ENCODE assay signal across 20 cellular contexts in the genomic region with DNA sequence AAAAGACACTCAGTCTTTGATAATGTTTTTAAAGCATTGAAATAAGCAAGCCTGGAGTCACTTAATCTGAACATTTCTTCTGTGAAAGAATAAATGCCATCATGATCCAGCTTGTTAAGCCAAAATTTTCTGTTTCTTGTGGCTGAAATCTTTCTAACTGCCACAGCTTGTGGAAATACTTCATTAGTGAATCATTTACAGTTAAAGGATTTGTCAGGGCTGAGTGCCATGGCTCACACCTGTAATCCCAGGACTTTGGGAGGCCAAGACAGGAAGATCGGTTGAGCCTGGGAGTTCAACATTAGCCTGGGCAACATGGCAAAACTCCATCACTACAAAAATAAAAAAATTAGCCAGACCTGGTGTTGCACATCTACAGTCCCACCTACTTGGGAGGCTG.
DNase-seq lines count a peak whose midpoint lies in the region; ATAC-seq, FAIRE-seq and TF ChIP-seq lines count a peak whose summit lies in the region.
"Had no signal": no experiment of that assay in that cellular context is flagged by ENCODE, and none has a peak within 500 bp of the region (broad histone marks: within the 10 kb centered on the region; RNA-seq: fewer than 3 reads in every experiment).

No MANE protein-coding gene starts in this region.

- H3K27me3 ChIP-seq in IMR-90 (ENCODE audit: control insufficient read depth, insufficient read depth, low read length) (no peaks in the 10 kb centered on the region), astrocyte (ENCODE audit: insufficient read depth, low read length) (no peaks in the 10 kb centered on the region), upper lobe of right lung (no peaks in the 10 kb centered on the region), small intestine (ENCODE audit: control insufficient read depth in 2 of 2, insufficient read depth in 2 of 2, low read length in 2 of 2) (no peaks in the 10 kb centered on the region), testis (no peaks in the 10 kb centered on the region)
- H3K27me3 ChIP-seq: Peyer's patch had no signal

- no peak overlapping the region for H3K4me2 ChIP-seq in IMR-90 (ENCODE audit: low read depth, low read length)
- H3K4me2 ChIP-seq in astrocyte (ENCODE audit: low read length) = no peak overlapping the region
- H3K4me2 ChIP-seq: GM23338 had no signal

- H3K14ac ChIP-seq in IMR-90 (replicated peaks; ENCODE audit: low read depth, low read length) = no peak overlapping the region

- no peak overlapping the region for H2BK5ac ChIP-seq in IMR-90 (ENCODE audit: low read depth, low read length, poor library complexity, severe bottlenecking)

- no TSS peak for BruUV-seq in IMR-90 (replicated peaks; lab: Mats Ljungman, UMichigan)

- H3K4me3 Mint-ChIP-seq in astrocyte (ENCODE audit: unreplicated experiment) = no peak overlapping the region
- H3K4me3 Mint-ChIP-seq: CD4-positive, alpha-beta memory T cell; GM23338 had no signal

- H3K36me3 Mint-ChIP-seq in astrocyte (ENCODE audit: low read depth, unreplicated experiment) = no peaks in the 10 kb centered on the region
- H3K36me3 Mint-ChIP-seq: CD4-positive, alpha-beta memory T cell had no signal

- H3K9me3 ChIP-seq in IMR-90 (ENCODE audit: control insufficient read depth, insufficient read depth, low read length) (no peaks in the 10 kb centered on the region; the same call in 1 of the 2 replicates), astrocyte (ENCODE audit: insufficient read depth, low read depth, low read length) (no peaks in the 10 kb centered on the region), upper lobe of right lung (peaks cover 7% of the 10 kb centered on the region), small intestine (ENCODE audit: control insufficient read depth, low read depth) (no peaks in the 10 kb centered on the region), testis (no peaks in the 10 kb centered on the region)
- H3K9me3 ChIP-seq: Peyer's patch had no signal

- no peaks in the 10 kb centered on the region for H3K79me1 ChIP-seq in IMR-90 (ENCODE audit: low read depth in 1 of 2, low read length in 2 of 2)

- H3K27ac ChIP-seq in IMR-90 (ENCODE audit: insufficient read depth, low read length) = no peak overlapping the region
- H3K27ac ChIP-seq in astrocyte (ENCODE audit: low read depth, low read length) = no peak overlapping the region
- no peak overlapping the region for H3K27ac ChIP-seq in upper lobe of right lung
- H3K27ac ChIP-seq in small intestine (ENCODE audit: low read depth in 1 of 2, low read length in 1 of 2) = no peak overlapping the region
- no peak overlapping the region for H3K27ac ChIP-seq in testis
- H3K27ac ChIP-seq: Peyer's patch had no signal

- intact Hi-C loops in IMR-90 (cut with micrococcal nuclease) = no loop called here
- intact Hi-C loops in upper lobe of right lung (cut with DNase I) = no loop called here
- intact Hi-C loops in testis (cut with DNase I; ENCODE audit: low total_unique reads) = no loop called here

- H3K23ac ChIP-seq in IMR-90 (ENCODE audit: low read depth, low read length) = no peak overlapping the region

- no peak overlapping the region for H2AK9ac ChIP-seq in IMR-90 (replicated peaks; ENCODE audit: low read depth, low read length, poor library complexity)

- 0 out of 2 replicates have a peak, but pooled peaks cover 3% of the 10 kb centered on the region for H3K9me1 ChIP-seq in IMR-90 (ENCODE audit: insufficient read depth, low read length)

- no peak overlapping the region for H3K18ac ChIP-seq in IMR-90 (ENCODE audit: low read depth, low read length)

- H3K36me3 ChIP-seq in IMR-90 (ENCODE audit: control insufficient read depth, insufficient read depth, low read length) (no peaks in the 10 kb centered on the region), astrocyte (ENCODE audit: insufficient read depth, low read length) (no peaks in the 10 kb centered on the region), upper lobe of right lung (no peaks in the 10 kb centered on the region), small intestine (ENCODE audit: control insufficient read depth in 2 of 2, insufficient read depth in 2 of 2, low read length in 2 of 2) (no peaks in the 10 kb centered on the region), testis (ENCODE audit: low read depth, missing control alignments) (no peaks in the 10 kb centered on the region)
- H3K36me3 ChIP-seq: Peyer's patch had no signal

- H3K4me1 ChIP-seq in IMR-90 (ENCODE audit: control insufficient read depth, insufficient read depth, low read length) (peaks cover 8% of the 10 kb centered on the region; the same call in 1 of the 2 replicates), astrocyte (ENCODE audit: insufficient read depth, low read length) (peaks cover 12% of the 10 kb centered on the region), upper lobe of right lung (peaks cover 7% of the 10 kb centered on the region), small intestine (ENCODE audit: control insufficient read depth in 2 of 2, insufficient read depth in 1 of 2, low read depth in 1 of 2, low read length in 1 of 2) (no peaks in the 10 kb centered on the region), testis (peaks cover 10% of the 10 kb centered on the region)

- CTCF ChIA-PET in IMR-90 (lab: Yijun Ruan, JAX) = no interaction called here

- no peak overlapping the region for H4K5ac ChIP-seq in IMR-90 (ENCODE audit: low read depth, low read length)

- TF ChIP-seq RAD21 in IMR-90 (IDR thresholded peaks at IDR 0.05; ENCODE audit: low read length) = no peak

- in situ Hi-C loops in IMR-90 (cut with MboI; ENCODE audit: low sequenced_read_pairs) = loop anchor here (5.0 kb wide), 1 partner anchor 35 kb away; no protein-coding TSS in a partner anchor

- peaks cover 4% of the 10 kb centered on the region for H3K4me1 Mint-ChIP-seq in astrocyte (ENCODE audit: low read depth, unreplicated experiment)
- H3K4me1 Mint-ChIP-seq: CD4-positive, alpha-beta memory T cell had no signal

- no peak overlapping the region for H2AK5ac ChIP-seq in IMR-90 (ENCODE audit: low read depth, low read length)

- H2BK20ac ChIP-seq in IMR-90 (ENCODE audit: low read depth, low read length) = no peak overlapping the region

- no peak overlapping the region for H4K91ac ChIP-seq in IMR-90 (ENCODE audit: insufficient read depth, low read depth, low read length)

- H3K27ac Mint-ChIP-seq in astrocyte (ENCODE audit: unreplicated experiment) = no peak overlapping the region
- H3K27ac Mint-ChIP-seq: CD4-positive, alpha-beta memory T cell; GM23338 had no signal

- H3K9ac ChIP-seq in IMR-90 (ENCODE audit: low read depth, low read length) = no peak overlapping the region
- H3K9ac ChIP-seq in astrocyte (ENCODE audit: low read length) = no peak overlapping the region

- DNase-seq in IMR-90 = no peak
- peak; percentile 55 for DNase-seq in astrocyte (ENCODE audit: low read depth)
- DNase-seq in iris pigment epithelial cell (ENCODE audit: low read depth) = peak; percentile 18
- no peak for DNase-seq in upper lobe of right lung
- DNase-seq in small intestine = no peak
- DNase-seq in testis = no peak
- DNase-seq in activated naive CD4-positive, alpha-beta T cell (lab: John Stamatoyannopoulos, UW) = no peak
- DNase-seq: CD4-positive, alpha-beta memory T cell; DMS79 treated with DMSO at 0.1 percent for 48 hours; GDM1; NCI-H1436 treated with DMSO at 0.1 percent for 48 hours; NCI-H2029 treated with DMSO at 0.1 percent for 48 hours; NCI-H2171 treated with DMSO at 0.1 percent for 48 hours; Peyer's patch; SHP77 had no signal

- TF ChIP-seq POLR2A in IMR-90 (IDR thresholded peaks at IDR 0.05; ENCODE audit: low read depth, low read length) (no peak), testis (IDR thresholded peaks at IDR 0.05) (no peak)

- H3K4ac ChIP-seq in IMR-90 (ENCODE audit: low read depth, low read length) = peak overlapping the region; percentile 3; the same call in 1 of the 2 replicates

- H3K56ac ChIP-seq in IMR-90 (ENCODE audit: extremely low read depth, insufficient read depth, low read length) = no peak overlapping the region

- H2BK120ac ChIP-seq in IMR-90 (ENCODE audit: low read depth, low read length) = no peak overlapping the region; the same call in 1 of the 2 replicates

- H3K79me2 ChIP-seq in astrocyte (ENCODE audit: insufficient read depth, low read length) = no peaks in the 10 kb centered on the region

- H3K4me3 ChIP-seq in IMR-90 (ENCODE audit: insufficient read depth, low read depth, low read length) (no peak overlapping the region), astrocyte (ENCODE audit: insufficient read depth, low read depth, low read length) (no peak overlapping the region), upper lobe of right lung (no peak overlapping the region), small intestine (ENCODE audit: low read depth in 1 of 2, low read length in 2 of 2) (no peak overlapping the region), testis (no peak overlapping the region)
- H3K4me3 ChIP-seq: GM12878, GM23338, K562, Peyer's patch had no signal

- no peaks in the 10 kb centered on the region for H3K27me3 Mint-ChIP-seq in astrocyte (ENCODE audit: low read depth, unreplicated experiment)
- H3K27me3 Mint-ChIP-seq: CD4-positive, alpha-beta memory T cell had no signal

- H2BK15ac ChIP-seq in IMR-90 (ENCODE audit: low read depth, low read length) = 0 out of 3 replicates have a peak overlapping the region, but pooled peaks have one; percentile 15

- ATAC-seq in IMR-90 (ENCODE audit: low read depth) = no peak
- peak; percentile 29 for ATAC-seq in upper lobe of right lung
- ATAC-seq: GM12878, GM23338, HCT116, K562, SK-N-SH treated with all-trans-retinoic acid at 6 μM for 48 hours had no signal

- H4K8ac ChIP-seq in IMR-90 (ENCODE audit: low read depth in 2 of 2, low read length in 2 of 2) = no peak overlapping the region

- no peak for TF ChIP-seq CTCF in IMR-90 (conservative IDR thresholded peaks at IDR 0.05; ENCODE audit: low read depth, low read length)
- no peak for TF ChIP-seq CTCF in astrocyte (IDR thresholded peaks at IDR 0.05; ENCODE audit: insufficient read depth, low read depth, low read length)
- no peak for TF ChIP-seq CTCF in upper lobe of right lung (IDR thresholded peaks at IDR 0.05)
- TF ChIP-seq CTCF in testis (IDR thresholded peaks at IDR 0.05) = no peak

- POLR2A ChIA-PET in IMR-90 (lab: Charles Lee; ENCODE audit: unreplicated experiment) = no interaction called here

- H2AFZ ChIP-seq in IMR-90 (replicated peaks; ENCODE audit: low read length, poor library complexity) = no peak overlapping the region
- H2AFZ ChIP-seq in astrocyte (ENCODE audit: low read depth, low read length) = no peak overlapping the region
- H2AFZ ChIP-seq: GM23338 had no signal

- no peaks in the 10 kb centered on the region for H4K20me1 ChIP-seq in IMR-90 (ENCODE audit: insufficient read depth, low read length)
- no peaks in the 10 kb centered on the region for H4K20me1 ChIP-seq in astrocyte (ENCODE audit: insufficient read depth, low read length)

- H3K9me3 Mint-ChIP-seq in astrocyte (ENCODE audit: unreplicated experiment) = peaks cover 14% of the 10 kb centered on the region

- peak; percentile 37 for FAIRE-seq in astrocyte (lab: Jason Lieb, UNC)
- no peak for FAIRE-seq in small intestine (lab: Jason Lieb, UNC)
- FAIRE-seq: GM12878, K562 had no signal

- WGBS in IMR-90 (ENCODE audit: extremely low coverage in 2 of 2, insufficient read length in 1 of 2), 2 experiments = no CpG with 5 or more reads among the region's 1 CpG
- WGBS in small intestine, 3 donors = 26 to 65% (median 58%) methylated on average over 1 of the region's 1 CpG
- WGBS in testis, 2 donors = 81 to 93% methylated on average over 1 of the region's 1 CpG

- dilution Hi-C loops in IMR-90 (cut with HindIII; ENCODE audit: low sequenced_read_pairs, unreplicated experiment) = no loop called here

TF ChIP-seq in IMR-90, 13 proteins besides CTCF, POLR2A, EP300 and RAD21 (continues in another document):
- TF ChIP-seq CHD1 (IDR thresholded peaks at IDR 0.05; ENCODE audit: low read depth, low read length) = no peak

Comparison
In these comparisons a context has a peak if more than half of its experiments do, and no peak if none do; other contexts are left out.
1. DNase-seq: peak in astrocyte (single experiment) and iris pigment epithelial cell (single experiment); none in IMR-90 (single experiment), upper lobe of right lung (single experiment), small intestine (single experiment), testis (single experiment) and activated naive CD4-positive, alpha-beta T cell (0 of 4).